9 cellular contexts compared by ENCODE assay signal in the genomic region with DNA sequence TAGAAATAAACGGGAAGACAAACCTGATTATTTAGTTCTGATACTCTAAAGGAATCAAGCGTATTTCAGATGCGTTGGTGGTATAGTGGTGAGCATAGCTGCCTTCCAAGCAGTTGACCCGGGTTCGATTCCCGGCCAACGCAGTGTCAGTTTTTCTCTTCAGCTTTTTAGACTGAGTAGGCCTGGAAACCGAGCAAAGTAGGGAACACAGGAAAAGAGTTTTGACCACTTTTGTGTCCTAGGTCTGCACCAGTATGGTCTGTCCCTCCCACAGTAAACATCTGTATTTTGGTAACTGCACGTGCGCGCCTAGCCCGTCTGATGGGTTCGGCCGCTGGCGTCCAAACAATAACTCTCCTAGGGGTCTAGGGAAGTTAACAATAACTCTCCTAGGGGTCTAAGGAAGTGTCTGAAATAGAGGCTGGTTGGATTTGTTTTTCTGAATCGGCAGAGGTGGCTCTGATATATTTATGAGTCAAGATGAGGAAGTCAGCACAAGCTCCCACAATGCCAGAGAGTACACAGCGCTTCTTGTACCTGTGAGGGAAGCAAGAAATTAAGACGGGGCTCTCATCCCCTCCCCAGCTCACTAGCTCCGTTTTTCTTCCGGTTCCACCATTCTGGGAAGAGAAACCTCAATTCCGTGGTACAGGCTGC. TPM values are rescaled to one million over a fixed set of nuclear protein-coding genes. Genes with fewer than 3 reads are reported as not detected.
DNase-seq lines count a peak whose midpoint lies in the region; ATAC-seq and TF ChIP-seq lines count a peak whose summit lies in the region.
"Had no signal": no experiment of that assay in that cellular context is flagged by ENCODE, and none has a peak within 500 bp of the region (broad histone marks: within the 10 kb centered on the region; RNA-seq: fewer than 3 reads in every experiment).

No MANE protein-coding gene starts in this region.

- CTCF ChIA-PET in activated B cell treated with CpG ODN at 0.5 μM for 24 hours (lab: Charles Lee) = interaction anchor here (0.7 to 2.8 kb wide), 7 partner anchors 15 to 192 kb away, joined by 3 to 8 read pairs (median 5); partner anchors contain the start of gene NUDT17

- peaks cover 21% of the 10 kb centered on the region for H3K36me3 Mint-ChIP-seq in activated B cell treated with CpG ODN at 0.5 μM for 24 hours (ENCODE audit: low read depth)

- no peaks in the 10 kb centered on the region for H3K9me3 Mint-ChIP-seq in activated B cell treated with CpG ODN at 0.5 μM for 24 hours

- peak overlapping the region; percentile 88 for H3K27ac ChIP-seq in caudate nucleus (ENCODE audit: low read depth, low read length)

- peaks cover 2% of the 10 kb centered on the region for H3K27me3 Mint-ChIP-seq in activated B cell treated with CpG ODN at 0.5 μM for 24 hours

- ATAC-seq in HG02759 (IDR thresholded peaks at IDR 0.05; ENCODE audit: unreplicated experiment) = peak; percentile 36
- ATAC-seq in activated B cell treated with CpG ODN at 0.5 μM for 24 hours (ENCODE audit: low read depth) = peak; percentile 56
- no peak for ATAC-seq in GM19463 (IDR thresholded peaks at IDR 0.05; ENCODE audit: unreplicated experiment)

- H3K4me1 Mint-ChIP-seq in activated B cell treated with CpG ODN at 0.5 μM for 24 hours = peaks cover 43% of the 10 kb centered on the region

- DNase-seq in DMS53 treated with DMSO at 0.1 percent for 48 hours (lab: John Stamatoyannopoulos, UW; ENCODE audit: unreplicated experiment) = peak; percentile 89
- peak; percentile 95 for DNase-seq in NCI-H2227 treated with DMSO at 0.1 percent for 48 hours (lab: John Stamatoyannopoulos, UW)
- peak; percentile 61 for DNase-seq in activated B cell treated with CpG ODN at 0.5 μM for 24 hours
- peak in 57 of 61 donors; percentile 13 to 87 (median 65) for DNase-seq in caudate nucleus (lab: John Stamatoyannopoulos, UW)
- DNase-seq in kidney glomerular epithelial cell (lab: John Stamatoyannopoulos, UW) = peak; percentile 75
- DNase-seq in stimulated activated CD4-positive, alpha-beta T cell treated with anti-CD3 and anti-CD28 coated beads, Interleukin-15, amount 100 ng/mL, for 24 hours = peak; percentile 90

- no peak for TF ChIP-seq CTCF in activated B cell treated with CpG ODN at 0.5 μM for 24 hours (IDR thresholded peaks at IDR 0.05)

- peak overlapping the region; percentile 98 for H3K27ac Mint-ChIP-seq in activated B cell treated with CpG ODN at 0.5 μM for 24 hours

- intact Hi-C loops in activated B cell treated with CpG ODN at 0.5 μM for 24 hours (cut with micrococcal nuclease) = loop anchor here (5.0 kb wide), 1 partner anchor 110 kb away; the partner anchor contains the start of gene RBM8A

- POLR2A ChIA-PET in activated B cell treated with CpG ODN at 0.5 μM for 24 hours (lab: Charles Lee) = interaction anchor here (0.7 to 10.0 kb wide), 14 partner anchors 13 to 756 kb away, joined by 3 to 394 read pairs (median 15); partner anchors contain the start of genes ANKRD34A, LIX1L, NUDT17 and PEX11B

- peak overlapping the region; percentile 99 for H3K4me3 Mint-ChIP-seq in activated B cell treated with CpG ODN at 0.5 μM for 24 hours

RNA-seq across cellular contexts. Expression of gene HJV, which starts 15.6 kb away (rescaled TPM):
- not detected in 2 replicates for total RNA-seq in activated B cell treated with CpG ODN at 0.5 μM for 24 hours
- total RNA-seq: subcutaneous adipose tissue had no signal

RNA-seq across cellular contexts. Expression of gene TXNIP, which starts 40.7 kb away (rescaled TPM):
- 300 and 306 TPM in 2 replicates for total RNA-seq in activated B cell treated with CpG ODN at 0.5 μM for 24 hours
